ENCODE assay signal across 2 cellular contexts in genomic region chr20:31637660-31638059, GRCh38.
TF ChIP-seq lines count a peak whose summit lies in the region.

TSS of gene COX4I2 (plus strand) at chr20:31637912. CDS start at chr20:31639018, 1,106 bp downstream.

TF ChIP-seq in SK-N-SH, 30 proteins besides CTCF, POLR2A, EP300 and RAD21 (continued from another document):
- TF ChIP-seq REST (IDR thresholded peaks at IDR 0.05; ENCODE audit: low read depth, low read length) (no peak), GABPA (IDR thresholded peaks at IDR 0.05; ENCODE audit: low read depth) (no peak), PBX3 (IDR thresholded peaks at IDR 0.05) (no peak), FOXJ3 (CRISPR knock-in tag; IDR thresholded peaks at IDR 0.05) (no peak), FOSL2 (IDR thresholded peaks at IDR 0.05; ENCODE audit: borderline replicate concordance, low read depth) (no peak), MEF2A (IDR thresholded peaks at IDR 0.05; ENCODE audit: borderline replicate concordance, low read depth) (no peak), IRF3 (IDR thresholded peaks at IDR 0.05; ENCODE audit: low read depth, low read length) (no peak), FOXM1 (IDR thresholded peaks at IDR 0.05; ENCODE audit: low read depth) (no peak), MXI1 (IDR thresholded peaks at IDR 0.05; ENCODE audit: low read depth, low read length) (no peak), USF1 (IDR thresholded peaks at IDR 0.05; ENCODE audit: borderline replicate concordance, low read depth) (no peak), ELF1 (IDR thresholded peaks at IDR 0.05) (no peak), TAF1 (IDR thresholded peaks at IDR 0.05; ENCODE audit: borderline replicate concordance, low read depth, low read length) (no peak)

TF ChIP-seq in SK-N-SH treated with all-trans-retinoic acid at 6 μM for 48 hours, 23 proteins besides CTCF, POLR2A, EP300 and RAD21:
- TF ChIP-seq TSHZ2 (CRISPR knock-in tag; IDR thresholded peaks at IDR 0.05) (no peak), TOX (CRISPR knock-in tag; IDR thresholded peaks at IDR 0.05; ENCODE audit: borderline replicate concordance) (no peak), ZC3H10 (CRISPR knock-in tag; IDR thresholded peaks at IDR 0.05) (no peak), PATZ1 (CRISPR knock-in tag; IDR thresholded peaks at IDR 0.05; ENCODE audit: borderline replicate concordance) (no peak), POU6F1 (CRISPR knock-in tag; IDR thresholded peaks at IDR 0.05; ENCODE audit: borderline replicate concordance, low read depth) (no peak), CSDC2 (CRISPR knock-in tag; IDR thresholded peaks at IDR 0.05) (no peak), ARNTL (CRISPR knock-in tag; IDR thresholded peaks at IDR 0.05; ENCODE audit: borderline replicate concordance, low read depth) (no peak), ZNF565 (CRISPR knock-in tag; conservative IDR thresholded peaks at IDR 0.05; ENCODE audit: low read depth) (no peak)
